Comparison of ENCODE assay signal across 25 cellular contexts in the genomic region with DNA sequence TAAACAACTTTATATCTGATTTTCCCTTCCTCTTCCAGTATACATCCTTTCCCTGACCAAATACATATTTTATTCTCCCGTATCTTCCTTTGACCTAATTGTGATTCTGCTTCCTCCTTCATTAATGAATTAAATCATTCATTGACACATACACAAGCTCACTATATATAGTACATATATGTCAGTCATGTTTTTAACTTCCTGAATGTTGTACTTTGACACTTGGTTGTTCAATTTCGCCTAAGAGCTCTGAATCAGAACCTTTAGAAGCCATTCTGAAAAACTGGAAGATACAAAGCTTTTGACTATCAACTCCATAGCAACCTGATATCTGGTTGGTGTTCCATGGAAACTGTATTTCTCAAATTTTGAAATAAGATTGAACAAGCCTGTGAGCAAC.
"Had no signal": no experiment of that assay in that cellular context is flagged by ENCODE, and none has a peak within 500 bp of the region (broad histone marks: within the 10 kb centered on the region; RNA-seq: fewer than 3 reads in every experiment).

No MANE protein-coding gene starts in this region.

- H3K4me3 Mint-ChIP-seq: activated naive CD4-positive, alpha-beta T cell treated with anti-CD3 and anti-CD28 coated beads for 36 hours; activated T-cell treated with anti-CD3 and anti-CD28 coated beads, Interleukin-2, amount 50 U/mL, for 4 hours; central memory CD8-positive, alpha-beta T cell; endodermal cell; mesothelial cell of epicardium; natural killer cell; stimulated activated naive B cell treated with anti-CD40 and anti-IgM and Interleukin-4, amounts not matched to agents 10 μg/mL and 1 μg/mL and 100 μg/mL, for 72 hours; WTC11 had no signal

- DNase-seq: activated CD4-positive, alpha-beta T cell treated with anti-CD3 and anti-CD28 coated beads, Interleukin-2, amount 50 U/mL, for 4 hours; activated CD8-positive, alpha-beta memory T cell treated with anti-CD3 and anti-CD28 coated beads, Interleukin-2, amount 50 U/mL, for 48 hours; activated naive CD4-positive, alpha-beta T cell treated with anti-CD3 and anti-CD28 coated beads for 36 hours; activated naive CD8-positive, alpha-beta T cell treated with anti-CD3 and anti-CD28 coated beads, Interleukin-2, amount 10 ng/mL, durations not matched to agents 7 days and 5 days; activated T-cell treated with anti-CD3 and anti-CD28 coated beads, Interleukin-2, amount 50 U/mL, for 4 hours; amniotic stem cell; endodermal cell; esophagus squamous epithelium; gastrocnemius medialis; hippocampal formation; kidney glomerular epithelial cell; left ventricle myocardium superior; mammary epithelial cell; natural killer cell; occipital lobe; retina; sigmoid colon; stimulated activated CD4-positive, alpha-beta T cell treated with anti-CD3 and anti-CD28 coated beads, Interleukin-2, amount 100 ng/mL, for 48 hours; stimulated activated CD8-positive, alpha-beta memory T cell treated with anti-CD3 and anti-CD28 coated beads, Interleukin-4, amount 100 ng/mL, for 48 hours; stimulated activated naive B cell treated with anti-CD40 and anti-IgM and Interleukin-4, amounts not matched to agents 10 μg/mL and 1 μg/mL and 100 μg/mL, for 72 hours; T1000 had no signal

- H3K27ac Mint-ChIP-seq: activated naive CD4-positive, alpha-beta T cell treated with anti-CD3 and anti-CD28 coated beads for 36 hours; activated naive CD8-positive, alpha-beta T cell treated with anti-CD3 and anti-CD28 coated beads, Interleukin-2, amount 10 ng/mL, durations not matched to agents 7 days and 5 days; endodermal cell; mesothelial cell of epicardium; natural killer cell; progenitor cell of endocrine pancreas; WTC11 had no signal

- H3K9me3 Mint-ChIP-seq: activated naive CD4-positive, alpha-beta T cell treated with anti-CD3 and anti-CD28 coated beads for 36 hours; activated naive CD8-positive, alpha-beta T cell treated with anti-CD3 and anti-CD28 coated beads, Interleukin-2, amount 10 ng/mL, durations not matched to agents 7 days and 5 days; activated T-cell treated with anti-CD3 and anti-CD28 coated beads, Interleukin-2, amount 50 U/mL, for 4 hours; central memory CD8-positive, alpha-beta T cell; endodermal cell; mesothelial cell of epicardium; natural killer cell; WTC11 had no signal

- H3K36me3 Mint-ChIP-seq: mesothelial cell of epicardium, natural killer cell, WTC11 had no signal

- H3K27me3 Mint-ChIP-seq: central memory CD8-positive, alpha-beta T cell; progenitor cell of endocrine pancreas had no signal
